8 cellular contexts compared by ENCODE assay signal in the genomic region with DNA sequence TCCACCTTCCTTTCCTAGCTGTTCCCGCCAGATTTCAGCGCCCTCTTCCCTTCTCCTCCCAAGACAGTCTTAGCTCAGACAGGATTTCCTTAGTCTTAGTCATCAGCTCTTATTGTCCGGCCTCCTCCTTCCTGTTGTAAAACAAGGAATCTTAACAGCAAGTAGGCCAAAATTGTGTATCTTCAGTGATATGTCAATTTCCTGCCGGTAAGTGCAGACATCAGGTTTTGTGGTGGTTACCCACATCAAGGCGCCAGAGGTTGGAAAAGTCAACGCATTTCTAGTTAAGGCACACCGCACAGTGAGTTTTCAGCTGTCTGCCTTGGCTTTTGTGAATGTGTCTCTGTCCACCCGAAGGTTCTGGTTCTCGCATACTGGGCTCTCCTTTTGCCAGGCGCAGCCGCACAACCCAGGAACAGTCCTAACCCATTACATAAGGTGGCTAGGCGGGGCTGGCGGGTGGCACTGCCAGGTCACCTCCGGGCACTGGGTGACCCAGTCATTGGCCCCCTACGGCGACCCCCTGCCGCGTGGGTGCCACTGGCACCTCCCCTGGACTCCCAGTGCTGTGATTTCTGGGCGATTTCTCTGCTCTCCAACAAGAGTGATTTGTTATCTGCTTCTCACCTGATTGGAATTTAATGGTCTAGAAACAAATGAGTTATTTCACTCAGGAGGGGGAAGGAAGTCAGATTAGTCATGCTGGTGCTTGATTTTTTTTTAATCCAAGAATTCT. TPM values are rescaled to one million over a fixed set of nuclear protein-coding genes. Genes with fewer than 3 reads are reported as not detected.
DNase-seq lines count a peak whose midpoint lies in the region; ATAC-seq and TF ChIP-seq lines count a peak whose summit lies in the region.

No MANE protein-coding gene starts in this region.

- no TSS peak for BruUV-seq in PC-9 (replicated peaks; lab: Mats Ljungman, UMichigan)

- peaks cover 42% of the 10 kb centered on the region for H3F3A ChIP-seq in PC-9 (ENCODE audit: insufficient read depth, low read depth)

- ATAC-seq in DND-41 (ENCODE audit: insufficient read depth, low read depth), result peak; percentile 80

- intact Hi-C loops in PC-9 (cut with micrococcal nuclease; ENCODE audit: unreplicated experiment), result loop anchor here (1.0 to 5.0 kb wide), 3 partner anchors 27 to 392 kb away; a partner anchor contains a TSS

- CTCF ChIA-PET in PC-9 (lab: Charles Lee) (no interaction called here), GM10248 (lab: Yijun Ruan, JAX) (no interaction called here)

- in situ Hi-C loops in KBM-7 (cut with MboI; ENCODE audit: low pct_unique_long_range_greater_than_20kb, low sequenced_read_pairs), result no loop called here

- no peak overlapping the region for H2AFZ ChIP-seq in DND-41 (ENCODE audit: low read depth, low read length)
- H2AFZ ChIP-seq in PC-9, result peak overlapping the region; percentile 61

- H3K79me2 ChIP-seq in DND-41 (ENCODE audit: insufficient read depth, low read length) (no peaks in the 10 kb centered on the region), PC-9 (ENCODE audit: low read depth) (no peaks in the 10 kb centered on the region)

- H4K20me1 ChIP-seq in DND-41 (ENCODE audit: insufficient read depth, low read length) (peaks cover 6% of the 10 kb centered on the region; the same call in 1 of the 2 replicates), PC-9 (ENCODE audit: insufficient read depth) (no peaks in the 10 kb centered on the region)

- no peaks in the 10 kb centered on the region; the same call in 1 of the 2 replicates for H3K4me1 ChIP-seq in DND-41 (ENCODE audit: insufficient read depth, low read length)
- H3K4me1 ChIP-seq in PC-9 (replicated peaks; ENCODE audit: insufficient read depth), result peaks cover 46% of the 10 kb centered on the region
- peaks cover 6 to 9% of the 10 kb centered on the region in 2 donors for H3K4me1 ChIP-seq in esophagus (ENCODE audit: control insufficient read depth in 2 of 2, insufficient read depth in 2 of 2, low read length in 1 of 2)
- peaks cover 66% of the 10 kb centered on the region for H3K4me1 ChIP-seq in rectal smooth muscle tissue (ENCODE audit: control insufficient read depth, insufficient read depth, low read length)

- H3K27me3 ChIP-seq in DND-41 (ENCODE audit: insufficient read depth, low read length, poor library complexity) (peaks cover 42% of the 10 kb centered on the region), PC-9 (ENCODE audit: insufficient read depth, low read depth) (no peaks in the 10 kb centered on the region), esophagus (ENCODE audit: control insufficient read depth in 1 of 2, insufficient read depth in 2 of 2, low read length in 2 of 2) (no peaks in the 10 kb centered on the region), rectal smooth muscle tissue (ENCODE audit: control insufficient read depth, insufficient read depth, low read length) (no peaks in the 10 kb centered on the region)

- H3K36me3 ChIP-seq in DND-41 (ENCODE audit: insufficient read depth, low read length), result no peaks in the 10 kb centered on the region
- H3K36me3 ChIP-seq in PC-9 (ENCODE audit: low read depth), result no peaks in the 10 kb centered on the region
- no peaks in the 10 kb centered on the region for H3K36me3 ChIP-seq in esophagus (ENCODE audit: control insufficient read depth in 2 of 2, insufficient read depth in 2 of 2, low read length in 1 of 2)
- H3K36me3 ChIP-seq in rectal smooth muscle tissue (ENCODE audit: control insufficient read depth, insufficient read depth, low read length), result peaks cover 5% of the 10 kb centered on the region

- H3K9me3 ChIP-seq in DND-41 (ENCODE audit: insufficient read depth, low read length, severe bottlenecking) (no peaks in the 10 kb centered on the region), PC-9 (ENCODE audit: insufficient read depth, low read depth) (no peaks in the 10 kb centered on the region), esophagus (ENCODE audit: control insufficient read depth in 2 of 2, insufficient read depth in 1 of 2, low read depth in 1 of 2, low read length in 1 of 2) (no peaks in the 10 kb centered on the region)

- TF ChIP-seq CTCF in DND-41 (IDR thresholded peaks at IDR 0.05; ENCODE audit: borderline replicate concordance, extremely low read depth, low read length, poor library complexity, severe bottlenecking), result no peak
- no peak for TF ChIP-seq CTCF in PC-9 (conservative IDR thresholded peaks at IDR 0.05)
- no peak for TF ChIP-seq CTCF in GM10248 (IDR thresholded peaks at IDR 0.05; ENCODE audit: control extremely low read depth, extremely low read depth, low read depth, missing control alignments)

- no peak overlapping the region for H3K4me2 ChIP-seq in DND-41 (ENCODE audit: insufficient read depth, low read length)
- H3K4me2 ChIP-seq in PC-9, result peak overlapping the region; percentile 73

- 57 to 60% methylated on average over 19 of the region's 19 CpGs for WGBS in esophagus, 2 donors

- H3K9me2 ChIP-seq in PC-9 (ENCODE audit: insufficient read depth), result no peaks in the 10 kb centered on the region

- H3K9ac ChIP-seq in DND-41 (ENCODE audit: low read depth, low read length), result no peak overlapping the region
- H3K9ac ChIP-seq in rectal smooth muscle tissue (ENCODE audit: low read length), result no peak overlapping the region

- POLR2A ChIA-PET in PC-9 (lab: Charles Lee; ENCODE audit: unreplicated experiment), result interaction anchor here (0.5 to 1.4 kb wide), 4 partner anchors 28 to 596 kb away, joined by 3 to 5 read pairs (median 3); no protein-coding TSS in a partner anchor
- POLR2A ChIA-PET in GM10248 (lab: Yijun Ruan, JAX), result no interaction called here

- DNase-seq in DND-41 (peak; percentile 38), PC-9 (peak; percentile 89 to 99), GM10248 (ENCODE audit: extremely low spot score) (no peak), NCI-H1930 (lab: John Stamatoyannopoulos, UW) (no peak), NCI-H526 treated with DMSO at 0.1 percent for 48 hours (lab: John Stamatoyannopoulos, UW) (no peak), KBM-7 (no peak)

- H3K27ac ChIP-seq in DND-41 (ENCODE audit: low read length) (no peak overlapping the region), PC-9 (peak overlapping the region; percentile 95), esophagus (ENCODE audit: low read depth in 2 of 2, low read length in 1 of 2) (peak overlapping the region; percentile 22 to 40), rectal smooth muscle tissue (ENCODE audit: low read depth, low read length) (peak overlapping the region; percentile 76)

- no peak overlapping the region for H3K4me3 ChIP-seq in DND-41 (ENCODE audit: low read depth in 1 of 2, low read length in 2 of 2)
- peak overlapping the region; percentile 44; the same call in 1 of the 2 replicates for H3K4me3 ChIP-seq in PC-9
- H3K4me3 ChIP-seq in esophagus (ENCODE audit: low read depth in 1 of 2, low read length in 2 of 2), result no peak overlapping the region
- H3K4me3 ChIP-seq in rectal smooth muscle tissue (ENCODE audit: low read length), result no peak overlapping the region

RNA-seq across cellular contexts. Expression of a gene that starts 12.9 kb away (rescaled TPM):
- total RNA-seq in PC-9 (2021), result 1.1 and 1.2 TPM in 2 replicates
- polyA plus RNA-seq in esophagus, result 10 to 100 TPM; 25.3 to 39.2 TPM

RNA-seq across cellular contexts. Expression of a gene that starts 13.0 kb away (rescaled TPM):
- 12.3 and 24.5 TPM in 2 replicates for total RNA-seq in PC-9 (2021)
- 10 to 100 TPM; 10.4 to 23.7 TPM for polyA plus RNA-seq in esophagus

Comparison
In these comparisons a context has a peak if more than half of its experiments do, and no peak if none do; other contexts are left out.
1. DNase-seq: peak in DND-41 (single experiment) and PC-9 (2 of 2); none in GM10248 (single experiment), NCI-H1930 (0 of 2), NCI-H526 treated with DMSO at 0.1 percent for 48 hours (single experiment) and KBM-7 (single experiment).